10 cellular contexts compared by ENCODE assay signal in genomic region chr12:12791756-12792346, GRCh38. TPM values are rescaled to one million over a fixed set of nuclear protein-coding genes. Genes with fewer than 3 reads are reported as not detected.
DNase-seq lines count a peak whose midpoint lies in the region; ATAC-seq and TF ChIP-seq lines count a peak whose summit lies in the region.
"Had no signal": no experiment of that assay in that cellular context is flagged by ENCODE, and none has a peak within 500 bp of the region (broad histone marks: within the 10 kb centered on the region; RNA-seq: fewer than 3 reads in every experiment).

No MANE protein-coding gene starts in this region.

- no peaks in the 10 kb centered on the region for H3K36me3 Mint-ChIP-seq in brain
- no peaks in the 10 kb centered on the region for H3K36me3 Mint-ChIP-seq in activated CD8-positive, alpha-beta memory T cell treated with anti-CD3 and anti-CD28 coated beads, Interleukin-2, amount 10 ng/mL, durations not matched to agents 7 days and 5 days
- H3K36me3 Mint-ChIP-seq: natural killer cell treated with Interleukin-12 subunit alpha and Interleukin-12 subunit beta and Interleukin-15 and Interleukin-18, amount 100 ng/mL, for 72 hours had no signal

- DNase-seq in AG04450 (ENCODE audit: low read depth, low spot score) = no peak
- DNase-seq in NCI-H1092 treated with DMSO at 0.1 percent for 48 hours (lab: John Stamatoyannopoulos, UW) = peak; percentile 36
- no peak for DNase-seq in mucosa of descending colon
- no peak for DNase-seq in activated CD8-positive, alpha-beta memory T cell treated with anti-CD3 and anti-CD28 coated beads, Interleukin-2, amount 10 ng/mL, durations not matched to agents 7 days and 5 days
- DNase-seq: CD4-positive, alpha-beta memory T cell had no signal

- H3K27me3 Mint-ChIP-seq in brain = peaks cover 3% of the 10 kb centered on the region
- no peaks in the 10 kb centered on the region for H3K27me3 Mint-ChIP-seq in activated CD8-positive, alpha-beta memory T cell treated with anti-CD3 and anti-CD28 coated beads, Interleukin-2, amount 10 ng/mL, durations not matched to agents 7 days and 5 days
- H3K27me3 Mint-ChIP-seq: CD4-positive, alpha-beta memory T cell had no signal

- POLR2A ChIA-PET in AG04450 (lab: Yijun Ruan, JAX) = interaction anchor here (1.2 kb wide), 1 partner anchor 17 kb away, joined by 7 read pairs; no protein-coding TSS in a partner anchor

- H3K4me3 ChIP-seq in AG04450 (ENCODE audit: low read depth, low read length) = no peak overlapping the region
- H3K4me3 ChIP-seq in mucosa of descending colon = no peak overlapping the region

- peaks cover 40% of the 10 kb centered on the region for H3K4me1 Mint-ChIP-seq in brain
- H3K4me1 Mint-ChIP-seq in activated CD8-positive, alpha-beta memory T cell treated with anti-CD3 and anti-CD28 coated beads, Interleukin-2, amount 10 ng/mL, durations not matched to agents 7 days and 5 days = peaks cover 19% of the 10 kb centered on the region

- CTCF ChIA-PET in AG04450 (lab: Charles Lee) = interaction anchor here (1.2 to 1.7 kb wide), 4 partner anchors 45 to 421 kb away, joined by 5 to 9 read pairs (median 6); no protein-coding TSS in a partner anchor
- CTCF ChIA-PET in activated CD8-positive, alpha-beta memory T cell treated with anti-CD3 and anti-CD28 coated beads, Interleukin-2, amount 10 ng/mL, durations not matched to agents 7 days and 5 days (lab: Charles Lee) = interaction anchor here (1.3 to 3.0 kb wide), 3 partner anchors 12 to 22 kb away, joined by 3 to 16 read pairs (median 4); partner anchors contain the start of gene DDX47

- ATAC-seq in mucosa of descending colon = peak; percentile 10
- ATAC-seq in activated CD8-positive, alpha-beta memory T cell treated with anti-CD3 and anti-CD28 coated beads, Interleukin-2, amount 10 ng/mL, durations not matched to agents 7 days and 5 days = no peak
- ATAC-seq in GM21381 (IDR thresholded peaks at IDR 0.05; ENCODE audit: unreplicated experiment) = no peak
- no peak for ATAC-seq in GM18868 (IDR thresholded peaks at IDR 0.05; ENCODE audit: unreplicated experiment)
- ATAC-seq in HG02571 (IDR thresholded peaks at IDR 0.05; ENCODE audit: unreplicated experiment) = no peak
- ATAC-seq: natural killer cell treated with Interleukin-12 subunit alpha and Interleukin-12 subunit beta and Interleukin-15 and Interleukin-18, amount 100 ng/mL, for 72 hours had no signal

- no peaks in the 10 kb centered on the region for H3K27me3 ChIP-seq in AG04450 (ENCODE audit: control insufficient read depth, insufficient read depth, low read length)

- H3K9me3 Mint-ChIP-seq in brain = peaks cover 0 to 2% (median 0%) of the 10 kb centered on the region in 5 experiments
- no peaks in the 10 kb centered on the region for H3K9me3 Mint-ChIP-seq in activated CD8-positive, alpha-beta memory T cell treated with anti-CD3 and anti-CD28 coated beads, Interleukin-2, amount 10 ng/mL, durations not matched to agents 7 days and 5 days (ENCODE audit: low read depth)
- H3K9me3 Mint-ChIP-seq: CD4-positive, alpha-beta memory T cell; natural killer cell treated with Interleukin-12 subunit alpha and Interleukin-12 subunit beta and Interleukin-15 and Interleukin-18, amount 100 ng/mL, for 72 hours had no signal

- peak overlapping the region; percentile 27 to 89 (median 67) for H3K27ac Mint-ChIP-seq in brain
- no peak overlapping the region for H3K27ac Mint-ChIP-seq in activated CD8-positive, alpha-beta memory T cell treated with anti-CD3 and anti-CD28 coated beads, Interleukin-2, amount 10 ng/mL, durations not matched to agents 7 days and 5 days
- H3K27ac Mint-ChIP-seq: CD4-positive, alpha-beta memory T cell; natural killer cell treated with Interleukin-12 subunit alpha and Interleukin-12 subunit beta and Interleukin-15 and Interleukin-18, amount 100 ng/mL, for 72 hours had no signal

- peaks cover 13% of the 10 kb centered on the region for H3K4me1 ChIP-seq in mucosa of descending colon (ENCODE audit: low read depth)

- TF ChIP-seq CTCF in AG04450 (IDR thresholded peaks at IDR 0.05; ENCODE audit: low read depth, low read length) (no peak), brain (conservative IDR thresholded peaks at IDR 0.05) (no peak), mucosa of descending colon (IDR thresholded peaks at IDR 0.05) (no peak)

- H3K4me3 Mint-ChIP-seq in brain = peak overlapping the region; percentile 6 to 69 (median 58)
- H3K4me3 Mint-ChIP-seq in activated CD8-positive, alpha-beta memory T cell treated with anti-CD3 and anti-CD28 coated beads, Interleukin-2, amount 10 ng/mL, durations not matched to agents 7 days and 5 days = no peak overlapping the region
- H3K4me3 Mint-ChIP-seq: CD4-positive, alpha-beta memory T cell; natural killer cell treated with Interleukin-12 subunit alpha and Interleukin-12 subunit beta and Interleukin-15 and Interleukin-18, amount 100 ng/mL, for 72 hours had no signal

- H3K36me3 ChIP-seq in mucosa of descending colon (ENCODE audit: low read depth) = no peaks in the 10 kb centered on the region

- peak overlapping the region; percentile 58 for H3K27ac ChIP-seq in AG04450 (ENCODE audit: low read depth, low read length)

- H3K9me3 ChIP-seq in AG04450 (ENCODE audit: control insufficient read depth, insufficient read depth, low read length) = peaks cover 6% of the 10 kb centered on the region; the same call in 1 of the 2 replicates
- no peaks in the 10 kb centered on the region for H3K9me3 ChIP-seq in mucosa of descending colon

- intact Hi-C loops in mucosa of descending colon (cut with DNase I, micrococcal nuclease) = no loop called here

RNA-seq across cellular contexts. Expression of gene APOLD1, which starts 6.4 kb away (rescaled TPM):
- polyA plus RNA-seq in AG04450 (2011; rRNA removed) = 2.2 and 2.6 TPM in 2 replicates
- polyA minus RNA-seq in AG04450 (2011; rRNA and poly(A)+ RNA removed) = 1.7 and 2.4 TPM in 2 replicates
- 23.9 TPM for polyA plus RNA-seq in brain (ENCODE audit: insufficient read depth, low read depth, low replicate concordance)
- 10 to 100 TPM in 1 of 3 donors, 1 to 10 TPM in 1, under 1 TPM in 1; 0.93 to 12.9 (median 5.0) TPM for total RNA-seq in mucosa of descending colon
- 10 to 100 TPM in 1 of 2 experiments, 1 to 10 TPM in 1; 7.2 to 13.5 TPM for total RNA-seq in activated CD8-positive, alpha-beta memory T cell treated with anti-CD3 and anti-CD28 coated beads, Interleukin-2, amount 10 ng/mL, durations not matched to agents 7 days and 5 days

RNA-seq across cellular contexts. Expression of gene DDX47, which starts 21.3 kb away (rescaled TPM):
- polyA plus RNA-seq in AG04450 (2011; rRNA removed) (91.3 and 113 TPM in 2 replicates), brain (ENCODE audit: insufficient read depth, low read depth, low replicate concordance) (34.6 TPM)
- polyA minus RNA-seq in AG04450 (2011; rRNA and poly(A)+ RNA removed) = 58.5 and 70.0 TPM in 2 replicates
- 10 to 100 TPM; 35.0 to 45.4 (median 40.9) TPM for total RNA-seq in mucosa of descending colon
- total RNA-seq in activated CD8-positive, alpha-beta memory T cell treated with anti-CD3 and anti-CD28 coated beads, Interleukin-2, amount 10 ng/mL, durations not matched to agents 7 days and 5 days = 10 to 100 TPM; 56.0 to 68.0 TPM
